ENCODE assay signal across 17 cellular contexts in the genomic region with DNA sequence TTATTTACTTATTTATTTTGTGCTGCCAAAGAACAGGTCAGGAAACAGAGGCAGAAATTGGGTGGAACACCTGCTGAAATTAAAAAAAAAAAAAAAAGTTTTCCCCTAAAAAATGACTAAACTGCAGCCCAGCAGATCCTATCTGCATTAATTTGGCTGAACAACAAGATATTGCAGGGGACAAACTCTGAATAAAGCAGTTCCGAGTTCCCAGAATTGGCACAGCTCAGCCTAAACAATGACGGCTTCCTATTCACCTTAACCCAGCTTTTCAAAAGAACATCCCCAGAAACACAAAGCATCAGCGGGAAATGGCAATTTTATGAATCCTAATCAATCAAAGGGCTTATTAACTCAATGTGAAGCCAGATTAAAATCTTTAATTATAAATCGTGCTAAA.
DNase-seq lines count a peak whose midpoint lies in the region; ATAC-seq and TF ChIP-seq lines count a peak whose summit lies in the region.
"Had no signal": no experiment of that assay in that cellular context is flagged by ENCODE, and none has a peak within 500 bp of the region (broad histone marks: within the 10 kb centered on the region; RNA-seq: fewer than 3 reads in every experiment).

No MANE protein-coding gene starts in this region.

- no peaks in the 10 kb centered on the region for H3K27me3 ChIP-seq in GM23338 (ENCODE audit: insufficient read depth)
- no peaks in the 10 kb centered on the region for H3K27me3 ChIP-seq in endodermal cell (ENCODE audit: control insufficient read depth, insufficient read depth, low read length, poor library complexity, severe bottlenecking)
- H3K27me3 ChIP-seq: MG63 had no signal

- peaks cover 4% of the 10 kb centered on the region for H3K27me3 Mint-ChIP-seq in GM23338 (ENCODE audit: insufficient read depth, low read depth, poor library complexity)
- peaks cover 12% of the 10 kb centered on the region for H3K27me3 Mint-ChIP-seq in endodermal cell (ENCODE audit: insufficient read depth)

- no peaks in the 10 kb centered on the region for H4K20me1 ChIP-seq in GM23338 (replicated peaks; ENCODE audit: insufficient read depth)

- H3K36me3 Mint-ChIP-seq in GM23338 (ENCODE audit: low read depth) (no peaks in the 10 kb centered on the region), endodermal cell (ENCODE audit: low read depth) (no peaks in the 10 kb centered on the region)
- H3K36me3 Mint-ChIP-seq: CD14-positive monocyte had no signal

- H3K4me1 Mint-ChIP-seq in GM23338 (peaks cover 62% of the 10 kb centered on the region), endodermal cell (peaks cover 41% of the 10 kb centered on the region)
- H3K4me1 Mint-ChIP-seq: CD14-positive monocyte had no signal

- DNase-seq in NCI-H2081 (lab: John Stamatoyannopoulos, UW) (peak; percentile 10 to 33), NCI-H2081 treated with DMSO at 0.1 percent for 48 hours (lab: John Stamatoyannopoulos, UW) (no peak), GM23338 (ENCODE audit: low spot score) (no peak), endodermal cell (no peak), retina (peak; percentile 57)
- DNase-seq: EL, GF-D8, MG63, NCI-H2107, NCI-H510A, T-helper 17 cell had no signal

- H3K79me2 ChIP-seq in GM23338 (replicated peaks; ENCODE audit: insufficient read depth), result no peaks in the 10 kb centered on the region

- H3K36me3 ChIP-seq in GM23338 (ENCODE audit: insufficient read depth) (no peaks in the 10 kb centered on the region), endodermal cell (ENCODE audit: control insufficient read depth, insufficient read depth, low read length) (no peaks in the 10 kb centered on the region)
- H3K36me3 ChIP-seq: MG63, SJSA1 had no signal

- no peak overlapping the region for H2AFZ ChIP-seq in GM23338

- H3K27ac ChIP-seq in GM23338 (ENCODE audit: low read depth) (no peak overlapping the region), endodermal cell (ENCODE audit: low read depth, low read length) (peak overlapping the region; percentile 89)
- H3K27ac ChIP-seq: SJSA1 had no signal

- TF ChIP-seq CTCF in GM23338 (conservative IDR thresholded peaks at IDR 0.05; ENCODE audit: low read depth in 2 of 2) (no peak), endodermal cell (conservative IDR thresholded peaks at IDR 0.05) (no peak)

- H3K4me3 Mint-ChIP-seq in GM23338 (no peak overlapping the region), endodermal cell (no peak overlapping the region)
- H3K4me3 Mint-ChIP-seq: T-helper 17 cell had no signal

- H3K9me3 ChIP-seq in endodermal cell (ENCODE audit: control insufficient read depth, low read length), result no peaks in the 10 kb centered on the region
- H3K9me3 ChIP-seq: MG63, SJSA1 had no signal

- no peaks in the 10 kb centered on the region for H3K9me2 ChIP-seq in GM23338 (ENCODE audit: insufficient read depth)

- ATAC-seq in GM23338 (no peak), GM21526 (IDR thresholded peaks at IDR 0.05; ENCODE audit: low FRiP score, unreplicated experiment) (no peak), HG02938 (IDR thresholded peaks at IDR 0.05; ENCODE audit: unreplicated experiment) (no peak)
- ATAC-seq: K562, Right ventricle myocardium inferior, T-helper 17 cell had no signal

- H3K4me3 ChIP-seq in GM23338 (no peak overlapping the region), endodermal cell (ENCODE audit: low read length) (no peak overlapping the region)
- H3K4me3 ChIP-seq: K562, MG63, SJSA1 had no signal

- no peaks in the 10 kb centered on the region for H3F3A ChIP-seq in GM23338 (replicated peaks; ENCODE audit: low read depth)

- peaks cover 66% of the 10 kb centered on the region for H3K4me1 ChIP-seq in GM23338 (ENCODE audit: insufficient read depth)
- peaks cover 7% of the 10 kb centered on the region for H3K4me1 ChIP-seq in endodermal cell (ENCODE audit: control insufficient read depth, insufficient read depth, low read length)

- peak overlapping the region; percentile 23; the same call in 1 of the 2 replicates for H3K4me2 ChIP-seq in GM23338

- H3K9ac ChIP-seq in endodermal cell (ENCODE audit: extremely low read depth, low read length, poor library complexity, severe bottlenecking), result no peak overlapping the region

- H3K9me3 Mint-ChIP-seq in GM23338, result no peaks in the 10 kb centered on the region
- H3K9me3 Mint-ChIP-seq in endodermal cell, result no peaks in the 10 kb centered on the region

- 83 to 86% methylated on average over 1 to 4 of the region's 4 CpGs for WGBS in endodermal cell (ENCODE audit: insufficient coverage in 1 of 2, insufficient read length in 1 of 2), 2 experiments

- H3K27ac Mint-ChIP-seq in GM23338 (no peak overlapping the region), endodermal cell (no peak overlapping the region)
- H3K27ac Mint-ChIP-seq: CD14-positive monocyte, T-helper 17 cell had no signal

TF ChIP-seq in GM23338, 12 proteins besides CTCF, POLR2A, EP300 and RAD21 (continues in another document):
- TF ChIP-seq EZH2 (IDR thresholded peaks at IDR 0.05; ENCODE audit: low read depth, unreplicated experiment) (no peak), JUNB (IDR thresholded peaks at IDR 0.05; ENCODE audit: unreplicated experiment) (no peak), NANOG (IDR thresholded peaks at IDR 0.05; ENCODE audit: borderline replicate concordance) (no peak), CREB1 (CRISPR knock-in tag; IDR thresholded peaks at IDR 0.05; ENCODE audit: low read depth) (no peak), EZH2phosphoT487 (IDR thresholded peaks at IDR 0.05; ENCODE audit: unreplicated experiment) (no peak), STAT1 (IDR thresholded peaks at IDR 0.05; ENCODE audit: unreplicated experiment) (no peak), ZNF331 (CRISPR knock-in tag; IDR thresholded peaks at IDR 0.05; ENCODE audit: low read depth) (no peak), POLR2AphosphoS5 (IDR thresholded peaks at IDR 0.05; ENCODE audit: low read depth) (no peak)
- TF ChIP-seq, protein P1, sequence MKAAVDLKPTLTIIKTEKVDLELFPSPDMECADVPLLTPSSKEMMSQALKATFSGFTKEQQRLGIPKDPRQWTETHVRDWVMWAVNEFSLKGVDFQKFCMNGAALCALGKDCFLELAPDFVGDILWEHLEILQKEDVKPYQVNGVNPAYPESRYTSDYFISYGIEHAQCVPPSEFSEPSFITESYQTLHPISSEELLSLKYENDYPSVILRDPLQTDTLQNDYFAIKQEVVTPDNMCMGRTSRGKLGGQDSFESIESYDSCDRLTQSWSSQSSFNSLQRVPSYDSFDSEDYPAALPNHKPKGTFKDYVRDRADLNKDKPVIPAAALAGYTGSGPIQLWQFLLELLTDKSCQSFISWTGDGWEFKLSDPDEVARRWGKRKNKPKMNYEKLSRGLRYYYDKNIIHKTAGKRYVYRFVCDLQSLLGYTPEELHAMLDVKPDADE (IDR thresholded peaks at IDR 0.05), result no peak
- TF ChIP-seq, protein P2, sequence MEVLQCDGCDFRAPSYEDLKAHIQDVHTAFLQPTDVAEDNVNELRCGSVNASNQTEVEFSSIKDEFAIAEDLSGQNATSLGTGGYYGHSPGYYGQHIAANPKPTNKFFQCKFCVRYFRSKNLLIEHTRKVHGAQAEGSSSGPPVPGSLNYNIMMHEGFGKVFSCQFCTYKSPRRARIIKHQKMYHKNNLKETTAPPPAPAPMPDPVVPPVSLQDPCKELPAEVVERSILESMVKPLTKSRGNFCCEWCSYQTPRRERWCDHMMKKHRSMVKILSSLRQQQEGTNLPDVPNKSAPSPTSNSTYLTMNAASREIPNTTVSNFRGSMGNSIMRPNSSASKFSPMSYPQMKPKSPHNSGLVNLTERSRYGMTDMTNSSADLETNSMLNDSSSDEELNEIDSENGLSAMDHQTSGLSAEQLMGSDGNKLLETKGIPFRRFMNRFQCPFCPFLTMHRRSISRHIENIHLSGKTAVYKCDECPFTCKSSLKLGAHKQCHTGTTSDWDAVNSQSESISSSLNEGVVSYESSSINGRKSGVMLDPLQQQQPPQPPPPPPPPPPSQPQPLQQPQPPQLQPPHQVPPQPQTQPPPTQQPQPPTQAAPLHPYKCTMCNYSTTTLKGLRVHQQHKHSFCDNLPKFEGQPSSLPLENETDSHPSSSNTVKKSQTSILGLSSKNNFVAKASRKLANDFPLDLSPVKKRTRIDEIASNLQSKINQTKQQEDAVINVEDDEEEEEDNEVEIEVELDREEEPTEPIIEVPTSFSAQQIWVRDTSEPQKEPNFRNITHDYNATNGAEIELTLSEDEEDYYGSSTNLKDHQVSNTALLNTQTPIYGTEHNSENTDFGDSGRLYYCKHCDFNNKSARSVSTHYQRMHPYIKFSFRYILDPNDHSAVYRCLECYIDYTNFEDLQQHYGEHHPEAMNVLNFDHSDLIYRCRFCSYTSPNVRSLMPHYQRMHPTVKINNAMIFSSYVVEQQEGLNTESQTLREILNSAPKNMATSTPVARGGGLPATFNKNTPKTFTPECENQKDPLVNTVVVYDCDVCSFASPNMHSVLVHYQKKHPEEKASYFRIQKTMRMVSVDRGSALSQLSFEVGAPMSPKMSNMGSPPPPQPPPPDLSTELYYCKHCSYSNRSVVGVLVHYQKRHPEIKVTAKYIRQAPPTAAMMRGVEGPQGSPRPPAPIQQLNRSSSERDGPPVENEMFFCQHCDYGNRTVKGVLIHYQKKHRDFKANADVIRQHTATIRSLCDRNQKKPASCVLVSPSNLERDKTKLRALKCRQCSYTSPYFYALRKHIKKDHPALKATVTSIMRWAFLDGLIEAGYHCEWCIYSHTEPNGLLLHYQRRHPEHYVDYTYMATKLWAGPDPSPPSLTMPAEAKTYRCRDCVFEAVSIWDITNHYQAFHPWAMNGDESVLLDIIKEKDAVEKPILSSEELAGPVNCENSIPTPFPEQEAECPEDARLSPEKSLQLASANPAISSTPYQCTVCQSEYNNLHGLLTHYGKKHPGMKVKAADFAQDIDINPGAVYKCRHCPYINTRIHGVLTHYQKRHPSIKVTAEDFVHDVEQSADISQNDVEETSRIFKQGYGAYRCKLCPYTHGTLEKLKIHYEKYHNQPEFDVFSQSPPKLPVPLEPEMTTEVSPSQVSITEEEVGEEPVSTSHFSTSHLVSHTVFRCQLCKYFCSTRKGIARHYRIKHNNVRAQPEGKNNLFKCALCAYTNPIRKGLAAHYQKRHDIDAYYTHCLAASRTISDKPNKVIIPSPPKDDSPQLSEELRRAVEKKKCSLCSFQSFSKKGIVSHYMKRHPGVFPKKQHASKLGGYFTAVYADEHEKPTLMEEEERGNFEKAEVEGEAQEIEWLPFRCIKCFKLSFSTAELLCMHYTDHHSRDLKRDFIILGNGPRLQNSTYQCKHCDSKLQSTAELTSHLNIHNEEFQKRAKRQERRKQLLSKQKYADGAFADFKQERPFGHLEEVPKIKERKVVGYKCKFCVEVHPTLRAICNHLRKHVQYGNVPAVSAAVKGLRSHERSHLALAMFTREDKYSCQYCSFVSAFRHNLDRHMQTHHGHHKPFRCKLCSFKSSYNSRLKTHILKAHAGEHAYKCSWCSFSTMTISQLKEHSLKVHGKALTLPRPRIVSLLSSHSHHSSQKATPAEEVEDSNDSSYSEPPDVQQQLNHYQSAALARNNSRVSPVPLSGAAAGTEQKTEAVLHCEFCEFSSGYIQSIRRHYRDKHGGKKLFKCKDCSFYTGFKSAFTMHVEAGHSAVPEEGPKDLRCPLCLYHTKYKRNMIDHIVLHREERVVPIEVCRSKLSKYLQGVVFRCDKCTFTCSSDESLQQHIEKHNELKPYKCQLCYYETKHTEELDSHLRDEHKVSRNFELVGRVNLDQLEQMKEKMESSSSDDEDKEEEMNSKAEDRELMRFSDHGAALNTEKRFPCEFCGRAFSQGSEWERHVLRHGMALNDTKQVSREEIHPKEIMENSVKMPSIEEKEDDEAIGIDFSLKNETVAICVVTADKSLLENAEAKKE (CRISPR knock-in tag; IDR thresholded peaks at IDR 0.05), result no peak

Comparison
In these comparisons a context has a peak if more than half of its experiments do, and no peak if none do; other contexts are left out.
1. DNase-seq: peak in NCI-H2081 (2 of 2) and retina (single experiment); none in NCI-H2081 treated with DMSO at 0.1 percent for 48 hours (single experiment), GM23338 (single experiment) and endodermal cell (single experiment).